In genomic region chr13:107680115-107680514, GRCh38 we compare ENCODE assay signal across 13 cellular contexts.
A peak's percentile ranks its signal among the peaks of the same experiment; 100 is the strongest.
DNase-seq lines count a peak whose midpoint lies in the region; ATAC-seq and TF ChIP-seq lines count a peak whose summit lies in the region.
"Had no signal": no experiment of that assay in that cellular context is flagged by ENCODE, and none has a peak within 500 bp of the region (broad histone marks: within the 10 kb centered on the region; RNA-seq: fewer than 3 reads in every experiment).

No MANE protein-coding gene starts in this region.

- H3K4ac ChIP-seq in mesendoderm (ENCODE audit: low read depth, low read length) = no peak overlapping the region

- H3K23ac ChIP-seq in mesendoderm (ENCODE audit: low read length) = no peak overlapping the region

- intact Hi-C loops in ascending aorta (cut with DNase I) = no loop called here

- H3K9ac ChIP-seq in mesendoderm (ENCODE audit: low read length) = no peak overlapping the region

- H3K4me2 ChIP-seq in mesendoderm (ENCODE audit: low read length) = no peak overlapping the region

- no peak overlapping the region for H2BK120ac ChIP-seq in mesendoderm (ENCODE audit: low read depth, low read length)

- DNase-seq in NCI-H1417 (lab: John Stamatoyannopoulos, UW) (peak; percentile 34 to 63 (median 55)), NCI-H1417 treated with DMSO at 0.1 percent for 48 hours (lab: John Stamatoyannopoulos, UW) (no peak), NCI-H2029 treated with DMSO at 0.1 percent for 48 hours (lab: John Stamatoyannopoulos, UW) (peak; percentile 42), mesendoderm (peak; percentile 43), ascending aorta (ENCODE audit: low spot score in 2 of 2) (no peak), GM10266 (ENCODE audit: extremely low spot score) (no peak)
- DNase-seq: activated CD4-positive, alpha-beta T cell treated with anti-CD3 and anti-CD28 coated beads for 36 hours; activated T-cell treated with anti-CD3 and anti-CD28 coated beads, Interleukin-2, amount 50 U/mL, for 72 hours; amniotic stem cell; stimulated activated CD8-positive, alpha-beta memory T cell treated with anti-CD3 and anti-CD28 coated beads, Interleukin-4, amount 100 ng/mL, for 48 hours; transverse colon had no signal

- no peak overlapping the region for H4K5ac ChIP-seq in mesendoderm (ENCODE audit: low read length)

- no peak for ATAC-seq in HG02870 (IDR thresholded peaks at IDR 0.05; ENCODE audit: unreplicated experiment)
- ATAC-seq: activated CD4-positive, alpha-beta T cell treated with anti-CD3 and anti-CD28 coated beads for 36 hours; activated T-cell treated with anti-CD3 and anti-CD28 coated beads, Interleukin-2, amount 50 U/mL, for 72 hours had no signal

- no peak overlapping the region for H3K18ac ChIP-seq in mesendoderm (ENCODE audit: low read length)

- H2BK15ac ChIP-seq in mesendoderm (replicated peaks; ENCODE audit: low read depth) = no peak overlapping the region

- H3K27ac ChIP-seq in VCaP (no peak overlapping the region), mesendoderm (ENCODE audit: low read depth, low read length) (no peak overlapping the region), ascending aorta (no peak overlapping the region)
- H3K27ac ChIP-seq: transverse colon had no signal

- WGBS in mesendoderm (ENCODE audit: extremely low coverage, insufficient coverage, low lambda C conversion rate) = 100% methylated on average over 1 of the region's 7 CpGs

- peak; percentile 42; the same call in 1 of the 2 replicates for TF ChIP-seq CTCF in VCaP (conservative IDR thresholded peaks at IDR 0.05)
- TF ChIP-seq CTCF in ascending aorta (IDR thresholded peaks at IDR 0.05) = no peak
- TF ChIP-seq CTCF in GM10266 (IDR thresholded peaks at IDR 0.05; ENCODE audit: control insufficient read depth, insufficient read depth, low read depth, missing control alignments) = no peak

- no peak overlapping the region for H4K8ac ChIP-seq in mesendoderm (ENCODE audit: low read depth, low read length)

- H3K56ac ChIP-seq in mesendoderm (ENCODE audit: low read length) = no peak overlapping the region

- no peaks in the 10 kb centered on the region for H3K9me3 ChIP-seq in ascending aorta
- H3K9me3 ChIP-seq: transverse colon had no signal

- H2BK5ac ChIP-seq in mesendoderm (ENCODE audit: low read length) = no peak overlapping the region

- H3K27me3 ChIP-seq in mesendoderm (ENCODE audit: insufficient read depth, low read length, poor library complexity) (no peaks in the 10 kb centered on the region), ascending aorta (no peaks in the 10 kb centered on the region)
- H3K27me3 ChIP-seq: transverse colon had no signal

- H3K79me2 ChIP-seq in mesendoderm (ENCODE audit: control insufficient read depth, insufficient read depth, low read length) = no peaks in the 10 kb centered on the region

- H3K36me3 ChIP-seq in mesendoderm (ENCODE audit: control insufficient read depth, insufficient read depth, low read length) = no peaks in the 10 kb centered on the region
- H3K36me3 ChIP-seq in ascending aorta = no peaks in the 10 kb centered on the region
- H3K36me3 ChIP-seq: transverse colon had no signal

- peaks cover 2% of the 10 kb centered on the region for H3K79me1 ChIP-seq in mesendoderm (ENCODE audit: low read length)

- H2AK5ac ChIP-seq in mesendoderm (ENCODE audit: low read length) = no peak overlapping the region

- no peak overlapping the region for H3K4me3 ChIP-seq in mesendoderm (ENCODE audit: low read length)
- H3K4me3 ChIP-seq in ascending aorta = no peak overlapping the region
- H3K4me3 ChIP-seq: transverse colon had no signal

- H3K4me1 ChIP-seq in mesendoderm (ENCODE audit: control insufficient read depth, low read depth, low read length) (no peaks in the 10 kb centered on the region), ascending aorta (no peaks in the 10 kb centered on the region)
- H3K4me1 ChIP-seq: transverse colon had no signal

Comparison
In these comparisons a context has a peak if more than half of its experiments do, and no peak if none do; other contexts are left out.
1. DNase-seq: peak in NCI-H1417 (3 of 3), NCI-H2029 treated with DMSO at 0.1 percent for 48 hours (single experiment) and mesendoderm (single experiment); none in NCI-H1417 treated with DMSO at 0.1 percent for 48 hours (single experiment), ascending aorta (0 of 2) and GM10266 (single experiment).